1 cellular context compared by ENCODE assay signal in the genomic region with DNA sequence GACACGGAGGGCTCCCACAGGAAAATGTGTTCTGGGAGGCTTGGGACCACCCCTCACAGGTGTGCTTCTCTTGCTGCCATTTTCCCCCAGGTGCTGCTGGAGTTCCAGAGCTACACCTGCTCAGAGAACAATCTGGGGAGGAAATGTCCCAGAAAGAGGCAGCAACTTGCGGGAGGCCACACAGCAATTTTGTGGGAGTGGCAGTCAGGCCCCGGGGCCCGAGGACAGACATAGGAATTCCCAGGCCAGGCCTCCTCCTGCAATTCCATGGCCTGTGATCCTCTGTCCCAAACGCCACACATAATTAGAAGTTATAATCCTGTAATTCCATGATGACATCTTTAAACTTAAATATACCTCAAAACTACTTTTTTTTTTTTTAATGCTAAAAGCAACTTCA.
TF ChIP-seq lines count a peak whose summit lies in the region.

No MANE protein-coding gene starts in this region.

TF ChIP-seq in H1, 55 proteins besides CTCF, POLR2A, EP300 and RAD21:
- TF ChIP-seq BACH1 (IDR thresholded peaks at IDR 0.05; ENCODE audit: low read length) (no peak), SIRT6 (IDR thresholded peaks at IDR 0.05; ENCODE audit: low read length) (no peak), NANOG (IDR thresholded peaks at IDR 0.05; ENCODE audit: insufficient read depth, low read depth, low read length, poor library complexity, severe bottlenecking) (no peak), KDM1A (IDR thresholded peaks at IDR 0.05; ENCODE audit: borderline replicate concordance, low read length) (no peak), CHD1 (IDR thresholded peaks at IDR 0.05; ENCODE audit: low read depth, low read length) (no peak)
